Comparison of ENCODE assay signal across 8 cellular contexts in the genomic region with DNA sequence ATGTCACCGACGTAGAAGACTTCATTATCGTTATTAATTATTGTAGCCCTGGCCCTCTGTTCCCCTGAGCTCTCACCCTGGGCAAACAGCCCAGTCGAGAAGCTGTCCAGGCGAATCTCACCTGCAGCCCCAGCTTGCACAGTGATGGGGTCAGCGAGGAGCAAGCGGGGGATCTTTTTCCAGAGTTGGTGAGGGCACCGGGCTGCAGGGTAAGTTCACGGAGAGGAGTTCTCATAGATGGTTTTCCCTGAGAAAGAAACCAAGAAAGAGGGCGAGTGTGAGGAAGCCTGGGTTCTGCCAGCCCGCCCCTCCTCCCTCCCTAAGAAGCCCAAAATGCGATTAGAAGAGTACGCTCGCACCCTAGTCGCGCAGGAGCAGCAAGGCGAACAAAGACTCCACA. TPM values are rescaled to one million over a fixed set of nuclear protein-coding genes. Genes with fewer than 3 reads are reported as not detected.
A peak's percentile ranks its signal among the peaks of the same experiment; 100 is the strongest.
DNase-seq lines count a peak whose midpoint lies in the region; ATAC-seq and TF ChIP-seq lines count a peak whose summit lies in the region.

No MANE protein-coding gene starts in this region.

- peak overlapping the region; percentile 91 for H3K4me3 Mint-ChIP-seq in activated naive CD8-positive, alpha-beta T cell treated with anti-CD3 and anti-CD28 coated beads, Interleukin-2, amount 50 U/mL, for 24 hours

- H3K56ac ChIP-seq in mesendoderm (ENCODE audit: low read length): peak overlapping the region; percentile 91

- no peak overlapping the region for H2BK15ac ChIP-seq in mesendoderm (replicated peaks; ENCODE audit: low read depth)

- ATAC-seq in activated naive CD8-positive, alpha-beta T cell treated with anti-CD3 and anti-CD28 coated beads, Interleukin-2, amount 50 U/mL, for 24 hours: peak; percentile 0
- no peak for ATAC-seq in HG03521 (IDR thresholded peaks at IDR 0.05; ENCODE audit: unreplicated experiment)

- H3K4me2 ChIP-seq in mesendoderm (ENCODE audit: low read length): peak overlapping the region; percentile 52

- H3K27me3 ChIP-seq in BJ (ENCODE audit: control insufficient read depth, insufficient read depth, low read length) (no peaks in the 10 kb centered on the region), mesendoderm (ENCODE audit: insufficient read depth, low read length, poor library complexity) (no peaks in the 10 kb centered on the region)

- no CpG with 5 or more reads among the region's 17 CpGs for WGBS in mesendoderm (ENCODE audit: extremely low coverage, insufficient coverage, low lambda C conversion rate)

- H3K4me1 Mint-ChIP-seq in activated naive CD8-positive, alpha-beta T cell treated with anti-CD3 and anti-CD28 coated beads, Interleukin-2, amount 50 U/mL, for 24 hours: peaks cover 22% of the 10 kb centered on the region

- H4K8ac ChIP-seq in mesendoderm (ENCODE audit: low read depth, low read length): no peak overlapping the region

- peak overlapping the region; percentile 72 for H3K18ac ChIP-seq in mesendoderm (ENCODE audit: low read length)

- peak overlapping the region; percentile 80 for H3K9ac ChIP-seq in mesendoderm (ENCODE audit: low read length)

- H3K79me2 ChIP-seq in mesendoderm (ENCODE audit: control insufficient read depth, insufficient read depth, low read length): peaks cover 6% of the 10 kb centered on the region

- peak overlapping the region; percentile 73 for H3K4ac ChIP-seq in mesendoderm (ENCODE audit: low read depth, low read length)

- peaks cover 3% of the 10 kb centered on the region for H3K4me1 ChIP-seq in mesendoderm (ENCODE audit: control insufficient read depth, low read depth, low read length)

- peak overlapping the region; percentile 56 for H3K23ac ChIP-seq in mesendoderm (ENCODE audit: low read length)

- CTCF ChIA-PET in BJ (lab: Yijun Ruan, JAX): interaction anchor here (5.5 kb wide), 1 partner anchor 14 kb away, joined by 35 read pairs; the partner anchor contains the start of gene RSKR

- H3K4me3 ChIP-seq in BJ (ENCODE audit: low read depth, low read length) (peak overlapping the region; percentile 65), HFF-Myc (replicated peaks; ENCODE audit: low read depth, low read length) (peak overlapping the region; percentile 64), mesendoderm (ENCODE audit: low read length) (peak overlapping the region; percentile 93)

- H2BK5ac ChIP-seq in mesendoderm (ENCODE audit: low read length): no peak overlapping the region

- H3K27me3 Mint-ChIP-seq in activated naive CD8-positive, alpha-beta T cell treated with anti-CD3 and anti-CD28 coated beads, Interleukin-2, amount 50 U/mL, for 24 hours: no peaks in the 10 kb centered on the region

- no peaks in the 10 kb centered on the region for H3K36me3 ChIP-seq in BJ (ENCODE audit: control insufficient read depth, insufficient read depth, low read length)
- peaks cover under 1% of the 10 kb centered on the region for H3K36me3 ChIP-seq in mesendoderm (ENCODE audit: control insufficient read depth, insufficient read depth, low read length)

- TF ChIP-seq CTCF in BJ (IDR thresholded peaks at IDR 0.05; ENCODE audit: insufficient read depth, low read depth, low read length): no peak
- no peak for TF ChIP-seq CTCF in HFF-Myc (IDR thresholded peaks at IDR 0.05; ENCODE audit: low read depth, low read length, missing control alignments)

- DNase-seq in BJ (ENCODE audit: low read depth) (no peak), HFF-Myc (ENCODE audit: extremely low read depth, low read depth) (no peak), mesendoderm (no peak), NCI-H146 treated with DMSO at 0.1 percent for 48 hours (lab: John Stamatoyannopoulos, UW; ENCODE audit: unreplicated experiment) (no peak), NOMO-1 (lab: John Stamatoyannopoulos, UW; ENCODE audit: unreplicated experiment in 2 of 2) (no peak)
- no peak for DNase-seq in activated naive CD8-positive, alpha-beta T cell treated with anti-CD3 and anti-CD28 coated beads, Interleukin-2, amount 50 U/mL, for 24 hours
- no peak for DNase-seq in stimulated activated CD4-positive, alpha-beta T cell treated with anti-CD3 and anti-CD28 coated beads, Interleukin-4, amount 100 ng/mL, for 4 hours

- no peak overlapping the region for H2BK120ac ChIP-seq in mesendoderm (ENCODE audit: low read depth, low read length)

- H3K9me3 Mint-ChIP-seq in activated naive CD8-positive, alpha-beta T cell treated with anti-CD3 and anti-CD28 coated beads, Interleukin-2, amount 50 U/mL, for 24 hours: no peaks in the 10 kb centered on the region

- peak overlapping the region; percentile 92 for H3K27ac Mint-ChIP-seq in activated naive CD8-positive, alpha-beta T cell treated with anti-CD3 and anti-CD28 coated beads, Interleukin-2, amount 50 U/mL, for 24 hours

- no peaks in the 10 kb centered on the region for H3K79me1 ChIP-seq in mesendoderm (ENCODE audit: low read length)

- POLR2A ChIA-PET in BJ (lab: Charles Lee): interaction anchor here (1.0 kb wide), 1 partner anchor 9 kb away, joined by 3 read pairs; no protein-coding TSS in a partner anchor

- peaks cover 19% of the 10 kb centered on the region for H3K36me3 Mint-ChIP-seq in activated naive CD8-positive, alpha-beta T cell treated with anti-CD3 and anti-CD28 coated beads, Interleukin-2, amount 50 U/mL, for 24 hours (ENCODE audit: low read depth)

- no peak overlapping the region for H4K5ac ChIP-seq in mesendoderm (ENCODE audit: low read length)

- H2AK5ac ChIP-seq in mesendoderm (ENCODE audit: low read length): no peak overlapping the region

- no peak overlapping the region for H3K27ac ChIP-seq in mesendoderm (ENCODE audit: low read depth, low read length)

RNA-seq across cellular contexts. Expression of gene SPAG5, which starts 0.4 kb away (rescaled TPM):
- 36.1 and 41.3 TPM in 2 replicates for polyA plus RNA-seq in BJ (2011; rRNA removed)
- 29.0 and 47.9 TPM in 2 replicates for polyA minus RNA-seq in BJ (2011; rRNA and poly(A)+ RNA removed)
- 103 TPM for polyA plus RNA-seq in mesendoderm (2013, experiment 1 of 2)
- 98.5 TPM for polyA plus RNA-seq in mesendoderm (2013, experiment 2 of 2)

RNA-seq across cellular contexts. Expression of gene RSKR, which starts 15.6 kb away (rescaled TPM):
- polyA plus RNA-seq in BJ (2011; rRNA removed): 3.7 and 4.8 TPM in 2 replicates
- polyA minus RNA-seq in BJ (2011; rRNA and poly(A)+ RNA removed): 3.9 and 7.2 TPM in 2 replicates
- polyA plus RNA-seq in mesendoderm (2013, experiment 1 of 2): 8.8 TPM
- polyA plus RNA-seq in mesendoderm (2013, experiment 2 of 2): 8.4 TPM

RNA-seq across cellular contexts. Expression of gene ALDOC, which starts 21.7 kb away (rescaled TPM):
- 50.0 and 65.4 TPM in 2 replicates for polyA plus RNA-seq in BJ (2011; rRNA removed)
- polyA minus RNA-seq in BJ (2011; rRNA and poly(A)+ RNA removed): 25.0 and 43.8 TPM in 2 replicates
- 26.6 TPM for polyA plus RNA-seq in mesendoderm (2013, experiment 1 of 2)
- 27.3 TPM for polyA plus RNA-seq in mesendoderm (2013, experiment 2 of 2)

RNA-seq across cellular contexts. Expression of gene PIGS, which starts 27.1 kb away (rescaled TPM):
- polyA plus RNA-seq in BJ (2011; rRNA removed): 33.4 and 99.5 TPM in 2 replicates
- polyA minus RNA-seq in BJ (2011; rRNA and poly(A)+ RNA removed): 25.4 and 32.1 TPM in 2 replicates
- 28.0 TPM for polyA plus RNA-seq in mesendoderm (2013, experiment 1 of 2)
- 28.6 TPM for polyA plus RNA-seq in mesendoderm (2013, experiment 2 of 2)

RNA-seq across cellular contexts. Expression of gene UNC119, which starts 46.0 kb away (rescaled TPM):
- 82.8 and 150 TPM in 2 replicates for polyA plus RNA-seq in BJ (2011; rRNA removed)
- 19.0 and 52.6 TPM in 2 replicates for polyA minus RNA-seq in BJ (2011; rRNA and poly(A)+ RNA removed)
- polyA plus RNA-seq in mesendoderm (2013, experiment 1 of 2): 33.1 TPM
- polyA plus RNA-seq in mesendoderm (2013, experiment 2 of 2): 32.1 TPM
